Comparison of ENCODE assay signal across 8 cellular contexts in genomic region chr6:27143020-27143388, GRCh38.
DNase-seq lines count a peak whose midpoint lies in the region; ATAC-seq, FAIRE-seq and TF ChIP-seq lines count a peak whose summit lies in the region.
"Not testable (repeated sequence)": the region's sequence is repeated elsewhere in the genome, so short reads cannot be mapped to it uniquely, and the experiment has no call there.

No MANE protein-coding gene starts in this region.

- CTCF ChIA-PET in CD4-positive, alpha-beta T cell (lab: Charles Lee), result interaction anchor here (1.5 kb wide), 1 partner anchor 9 kb away, joined by 4 read pairs; no protein-coding TSS in a partner anchor
- CTCF ChIA-PET in HCT116 (lab: Charles Lee), result interaction anchor here (1.6 kb wide), 1 partner anchor 16 kb away, joined by 6 read pairs; no protein-coding TSS in a partner anchor
- CTCF ChIA-PET in WTC11 (lab: Charles Lee), result not testable (repeated sequence)
- CTCF ChIA-PET in GM12878 (lab: Yijun Ruan, JAX), result interaction anchor here (0.9 to 5.3 kb wide), 3 partner anchors 15 to 668 kb away, joined by 3 to 31 read pairs (median 3); no protein-coding TSS in a partner anchor

- H3K4me2 ChIP-seq in HCT116 (ENCODE audit: low read length); OCI-LY1 (ENCODE audit: low read length): not testable (repeated sequence)
- H3K4me2 ChIP-seq in GM12878 (ENCODE audit: control insufficient read depth, insufficient read depth), result peak overlapping the region; percentile 91

- not testable (repeated sequence) for H3K79me2 ChIP-seq in HCT116 (ENCODE audit: insufficient read depth, low read length); OCI-LY1 (ENCODE audit: insufficient read depth, low read length)
- peaks cover 72% of the 10 kb centered on the region for H3K79me2 ChIP-seq in GM12878 (ENCODE audit: control insufficient read depth, insufficient read depth, low read length)

- not testable (repeated sequence) for TF ChIP-seq POLR2A in HCT116 (IDR thresholded peaks at IDR 0.05; ENCODE audit: borderline replicate concordance, extremely low read depth, insufficient read depth, insufficient read length); GM12878 (IDR thresholded peaks at IDR 0.05; ENCODE audit: low read depth, low read length)

- not testable (repeated sequence) for H3K4me3 ChIP-seq in HCT116 (replicated peaks in 1 of 2; ENCODE audit: low read depth in 1 of 2, low read length in 2 of 2)
- H3K4me3 ChIP-seq in OCI-LY1 (ENCODE audit: low read depth, low read length, poor library complexity, severe bottlenecking), result peak overlapping the region; percentile 0
- H3K4me3 ChIP-seq in GM12878, result peak overlapping the region; percentile 92

- peaks cover 29% of the 10 kb centered on the region for H3F3A ChIP-seq in OCI-LY1 (ENCODE audit: insufficient read depth, low read length)

- not testable (repeated sequence) for H3K36me3 ChIP-seq in HCT116 (ENCODE audit: control insufficient read depth in 1 of 2, insufficient read depth in 2 of 2, low read length in 2 of 2); OCI-LY1 (ENCODE audit: insufficient read depth, low read length); GM12878 (ENCODE audit: control insufficient read depth in 2 of 2, insufficient read depth in 2 of 2, low read length in 1 of 2)

- H3K9ac ChIP-seq in HCT116 (ENCODE audit: low read length), result not testable (repeated sequence)
- H3K9ac ChIP-seq in OCI-LY1 (ENCODE audit: low read length) (peak overlapping the region; percentile 53; the same call in 1 of the 2 replicates), GM12878 (ENCODE audit: control insufficient read depth, insufficient read depth, low read length) (peak overlapping the region; percentile 67)

- H3K27me3 ChIP-seq in CD4-positive, alpha-beta T cell (ENCODE audit: control insufficient read depth, insufficient read depth, low read length); HCT116 (ENCODE audit: insufficient read depth, low read length); OCI-LY1 (ENCODE audit: insufficient read depth, low read length); GM12878 (replicated peaks in 1 of 2; ENCODE audit: control insufficient read depth in 2 of 2, insufficient read depth in 2 of 2, low read length in 1 of 2): not testable (repeated sequence)

- H3K9me3 Mint-ChIP-seq in CD4-positive, alpha-beta T cell; WTC11; activated T-cell treated with anti-CD3 and anti-CD28 coated beads, Interleukin-2, amount 50 U/mL, for 72 hours; naive thymus-derived CD8-positive, alpha-beta T cell; stimulated activated naive B cell treated with anti-CD40 and anti-IgM and Interleukin-4, amounts not matched to agents 10 μg/mL and 1 μg/mL and 100 μg/mL, for 72 hours: not testable (repeated sequence)

- H3K9me2 ChIP-seq in HCT116 (ENCODE audit: insufficient read depth); OCI-LY1 (ENCODE audit: low read depth, low read length): not testable (repeated sequence)

- not testable (repeated sequence) for H3K27ac ChIP-seq in CD4-positive, alpha-beta T cell (ENCODE audit: low read depth, low read length)
- peak overlapping the region; percentile 97; the same call in 1 of the 2 replicates for H3K27ac ChIP-seq in HCT116 (ENCODE audit: low read depth, low read length)
- peak overlapping the region; percentile 99 for H3K27ac ChIP-seq in OCI-LY1 (ENCODE audit: low read depth, low read length, poor library complexity, severe bottlenecking)
- H3K27ac ChIP-seq in GM12878 (ENCODE audit: control insufficient read depth, insufficient read depth), result peak overlapping the region; percentile 78

- in situ Hi-C loops in GM12878 (cut with MboI), result not testable (repeated sequence)

- intact Hi-C loops in CD4-positive, alpha-beta T cell (cut with DNase I, micrococcal nuclease), result loop anchor here in 1 of 2 experiments (5.0 kb wide), 1 partner anchor 1021 kb away; a partner anchor contains a TSS
- intact Hi-C loops in HCT116 (cut with micrococcal nuclease); GM12878 (cut with micrococcal nuclease; ENCODE audit: unreplicated experiment): not testable (repeated sequence)

- H4K20me1 ChIP-seq in HCT116 (ENCODE audit: insufficient read depth); OCI-LY1 (ENCODE audit: insufficient read depth, low read length); GM12878 (ENCODE audit: control insufficient read depth, insufficient read depth): not testable (repeated sequence)

- H3K27ac Mint-ChIP-seq in CD4-positive, alpha-beta T cell; stimulated activated naive B cell treated with anti-CD40 and anti-IgM and Interleukin-4, amounts not matched to agents 10 μg/mL and 1 μg/mL and 100 μg/mL, for 72 hours: not testable (repeated sequence)
- peak overlapping the region; percentile 94 for H3K27ac Mint-ChIP-seq in WTC11
- peak overlapping the region; percentile 60 for H3K27ac Mint-ChIP-seq in activated T-cell treated with anti-CD3 and anti-CD28 coated beads, Interleukin-2, amount 50 U/mL, for 72 hours
- peak overlapping the region in 6 of 10 donors; percentile 25 to 64 (median 51) for H3K27ac Mint-ChIP-seq in naive thymus-derived CD8-positive, alpha-beta T cell

- POLR2A ChIA-PET in CD4-positive, alpha-beta T cell (lab: Charles Lee), result interaction anchor here (0.8 to 10.2 kb wide), 10 partner anchors 10 to 1019 kb away, joined by 3 to 534 read pairs (median 4); a partner anchor contains a TSS
- POLR2A ChIA-PET in HCT116 (lab: Charles Lee) (interaction anchor here (0.7 to 10.2 kb wide), 3 partner anchors 10 to 939 kb away, joined by 3 to 390 read pairs (median 3); a partner anchor contains a TSS), WTC11 (lab: Charles Lee) (interaction anchor here (0.8 to 8.3 kb wide), 10 partner anchors 11 to 1019 kb away, joined by 3 to 286 read pairs (median 4); a partner anchor contains a TSS), GM12878 (lab: Charles Lee) (interaction anchor here (0.9 to 2.1 kb wide), 4 partner anchors 9 to 695 kb away, joined by 3 to 15 read pairs (median 6); a partner anchor contains a TSS)
- POLR2A ChIA-PET in naive thymus-derived CD8-positive, alpha-beta T cell (lab: Charles Lee), result interaction anchor here (0.6 to 6.8 kb wide), 7 partner anchors 11 to 909 kb away, joined by 3 to 311 read pairs (median 5); a partner anchor contains a TSS

- not testable (repeated sequence) for DNase-seq in CD4-positive, alpha-beta T cell; HCT116 (ENCODE audit: low read depth, low spot score); WTC11 (ENCODE audit: low spot score); activated T-cell treated with anti-CD3 and anti-CD28 coated beads, Interleukin-2, amount 50 U/mL, for 72 hours; GM12878 (ENCODE audit: low read depth, low spot score); naive thymus-derived CD8-positive, alpha-beta T cell; stimulated activated naive B cell treated with anti-CD40 and anti-IgM and Interleukin-4, amounts not matched to agents 10 μg/mL and 1 μg/mL and 100 μg/mL, for 72 hours

- TF ChIP-seq RAD21 in HCT116 (IDR thresholded peaks at IDR 0.05; ENCODE audit: low read depth); GM12878 (IDR thresholded peaks at IDR 0.05; ENCODE audit: insufficient read depth, low read depth, low read length): not testable (repeated sequence)

- H3K36me3 Mint-ChIP-seq in CD4-positive, alpha-beta T cell (ENCODE audit: low read depth); activated T-cell treated with anti-CD3 and anti-CD28 coated beads, Interleukin-2, amount 50 U/mL, for 72 hours (ENCODE audit: insufficient read depth in 2 of 2); naive thymus-derived CD8-positive, alpha-beta T cell: not testable (repeated sequence)
- peaks cover 12% of the 10 kb centered on the region; the same call in 1 of the 2 replicates for H3K36me3 Mint-ChIP-seq in WTC11
- H3K36me3 Mint-ChIP-seq in stimulated activated naive B cell treated with anti-CD40 and anti-IgM and Interleukin-4, amounts not matched to agents 10 μg/mL and 1 μg/mL and 100 μg/mL, for 72 hours, result peaks cover 27 to 31% of the 10 kb centered on the region in 2 donors

- peak overlapping the region; percentile 71 for H3K4me3 Mint-ChIP-seq in CD4-positive, alpha-beta T cell
- peak overlapping the region; percentile 35; the same call in 1 of the 2 replicates for H3K4me3 Mint-ChIP-seq in WTC11
- H3K4me3 Mint-ChIP-seq in activated T-cell treated with anti-CD3 and anti-CD28 coated beads, Interleukin-2, amount 50 U/mL, for 72 hours, result peak overlapping the region in 1 of 2 donors; percentile 83
- peak overlapping the region in 3 of 10 donors; percentile 35 to 60 (median 59) for H3K4me3 Mint-ChIP-seq in naive thymus-derived CD8-positive, alpha-beta T cell
- H3K4me3 Mint-ChIP-seq in stimulated activated naive B cell treated with anti-CD40 and anti-IgM and Interleukin-4, amounts not matched to agents 10 μg/mL and 1 μg/mL and 100 μg/mL, for 72 hours, result peak overlapping the region; percentile 66 to 68

- SMC1A ChIA-PET in GM12878 (lab: Charles Lee; ENCODE audit: uncharacterized antibody, unreplicated experiment), result interaction anchor here (1.2 to 8.1 kb wide), 4 partner anchors 12 to 751 kb away, joined by 4 to 96 read pairs (median 10); a partner anchor contains a TSS

- not testable (repeated sequence) for TF ChIP-seq CTCF in CD4-positive, alpha-beta T cell (IDR thresholded peaks at IDR 0.05); HCT116 (IDR thresholded peaks at IDR 0.05 in 2 of 3, conservative IDR thresholded peaks at IDR 0.05 in 1 of 3; ENCODE audit: borderline replicate concordance in 1 of 3, insufficient read depth in 1 of 3, low read depth in 2 of 3, low read length in 2 of 3); OCI-LY1 (IDR thresholded peaks at IDR 0.05; ENCODE audit: low read length); WTC11 (IDR thresholded peaks at IDR 0.05); GM12878 (IDR thresholded peaks at IDR 0.05 in 2 of 3, conservative IDR thresholded peaks at IDR 0.05 in 1 of 3; ENCODE audit: control insufficient read depth in 2 of 3, extremely low read depth in 1 of 3, insufficient read depth in 1 of 3, low read depth in 3 of 3, low read length in 3 of 3)

- RAD21 ChIA-PET in HCT116 (lab: Charles Lee; ENCODE audit: low non-redundant PET in 1 of 2, low total read pairs in 2 of 2, uncharacterized antibody in 2 of 2, unreplicated experiment in 2 of 2), result not testable (repeated sequence)
- RAD21 ChIA-PET in GM12878 (lab: Charles Lee; ENCODE audit: unreplicated experiment), result interaction anchor here (0.7 to 3.0 kb wide), 4 partner anchors 11 to 801 kb away, joined by 3 to 19 read pairs (median 5); a partner anchor contains a TSS

- H3K4me1 Mint-ChIP-seq in CD4-positive, alpha-beta T cell (ENCODE audit: low read depth), result peaks cover 46% of the 10 kb centered on the region
- peaks cover 32% of the 10 kb centered on the region for H3K4me1 Mint-ChIP-seq in WTC11
- H3K4me1 Mint-ChIP-seq in activated T-cell treated with anti-CD3 and anti-CD28 coated beads, Interleukin-2, amount 50 U/mL, for 72 hours (ENCODE audit: low read depth), result peaks cover 49% of the 10 kb centered on the region
- H3K4me1 Mint-ChIP-seq in naive thymus-derived CD8-positive, alpha-beta T cell, result peaks cover 17 to 61% (median 44%) of the 10 kb centered on the region in 4 donors
- H3K4me1 Mint-ChIP-seq in stimulated activated naive B cell treated with anti-CD40 and anti-IgM and Interleukin-4, amounts not matched to agents 10 μg/mL and 1 μg/mL and 100 μg/mL, for 72 hours, result peaks cover 24 to 48% of the 10 kb centered on the region in 2 donors

- not testable (repeated sequence) for BruUV-seq in HCT116 (replicated peaks; lab: Mats Ljungman, UMichigan); GM12878 (replicated peaks; lab: Mats Ljungman, UMichigan)

- FAIRE-seq in GM12878 (lab: Jason Lieb, UNC), result not testable (repeated sequence)

- H3K9me3 ChIP-seq in CD4-positive, alpha-beta T cell (ENCODE audit: control insufficient read depth, low read length); HCT116 (ENCODE audit: control insufficient read depth in 1 of 2, insufficient read depth in 1 of 2, low read depth in 1 of 2, low read length in 2 of 2); OCI-LY1 (ENCODE audit: low read length); GM12878 (replicated peaks; ENCODE audit: control insufficient read depth, insufficient read depth, low read length): not testable (repeated sequence)

- H3K4me1 ChIP-seq in HCT116 (ENCODE audit: control insufficient read depth in 1 of 2, insufficient read depth in 2 of 2, low read length in 2 of 2), result peaks cover 8 to 27% of the 10 kb centered on the region in 2 experiments; a peak in 3 of 4 replicates
- peaks cover 70% of the 10 kb centered on the region for H3K4me1 ChIP-seq in OCI-LY1 (ENCODE audit: insufficient read depth, low read length, severe bottlenecking)
- peaks cover 17% of the 10 kb centered on the region for H3K4me1 ChIP-seq in GM12878 (ENCODE audit: control insufficient read depth, insufficient read depth, low read length)

- ATAC-seq in CD4-positive, alpha-beta T cell (ENCODE audit: poor library complexity); HCT116; WTC11; activated T-cell treated with anti-CD3 and anti-CD28 coated beads, Interleukin-2, amount 50 U/mL, for 72 hours (replicated peaks in 1 of 2); GM12878; naive thymus-derived CD8-positive, alpha-beta T cell; stimulated activated naive B cell treated with anti-CD40 and anti-IgM and Interleukin-4, amounts not matched to agents 10 μg/mL and 1 μg/mL and 100 μg/mL, for 72 hours (replicated peaks): not testable (repeated sequence)

- H2AFZ ChIP-seq in HCT116 (ENCODE audit: low read depth, low read length, poor library complexity, severe bottlenecking); OCI-LY1 (ENCODE audit: low read length); GM12878 (ENCODE audit: control insufficient read depth, low read depth, low read length): not testable (repeated sequence)

- H3K27me3 Mint-ChIP-seq in CD4-positive, alpha-beta T cell; WTC11 (ENCODE audit: low read depth); activated T-cell treated with anti-CD3 and anti-CD28 coated beads, Interleukin-2, amount 50 U/mL, for 72 hours (ENCODE audit: low read depth); naive thymus-derived CD8-positive, alpha-beta T cell; stimulated activated naive B cell treated with anti-CD40 and anti-IgM and Interleukin-4, amounts not matched to agents 10 μg/mL and 1 μg/mL and 100 μg/mL, for 72 hours: not testable (repeated sequence)

- WGBS in GM12878 (ENCODE audit: insufficient coverage, insufficient replicate concordance, low lambda C conversion rate, missing lambda C conversion rate), result 86% methylated on average over 4 of the region's 4 CpGs

- not testable (repeated sequence) for TF ChIP-seq EP300 in GM12878 (IDR thresholded peaks at IDR 0.05; ENCODE audit: borderline replicate concordance in 1 of 2, control insufficient read depth in 1 of 2, low read depth in 2 of 2, low read length in 2 of 2)
